9 cellular contexts compared by ENCODE assay signal in genomic region chr1:108590947-108591346, GRCh38. TPM values are rescaled to one million over a fixed set of nuclear protein-coding genes. Genes with fewer than 3 reads are reported as not detected.
DNase-seq lines count a peak whose midpoint lies in the region; ATAC-seq and TF ChIP-seq lines count a peak whose summit lies in the region.
"Had no signal": no experiment of that assay in that cellular context is flagged by ENCODE, and none has a peak within 500 bp of the region (broad histone marks: within the 10 kb centered on the region; RNA-seq: fewer than 3 reads in every experiment).

No MANE protein-coding gene starts in this region.

- H3K27me3 Mint-ChIP-seq in activated CD8-positive, alpha-beta T cell treated with anti-CD3 and anti-CD28 coated beads for 36 hours: no peaks in the 10 kb centered on the region
- H3K27me3 Mint-ChIP-seq in stimulated activated naive CD8-positive, alpha-beta T cell treated with anti-CD3 and anti-CD28 coated beads, Interleukin-15, amount 100 ng/mL, for 72 hours: no peaks in the 10 kb centered on the region
- H3K27me3 Mint-ChIP-seq: dendritic cell treated with granulocyte-macrophage colony-stimulating factor and Interleukin-4, amounts not matched to agents 40 ng/mL and 50 ng/mL, for 4 days had no signal

- peak; percentile 84 for ATAC-seq in activated CD8-positive, alpha-beta T cell treated with anti-CD3 and anti-CD28 coated beads for 36 hours
- peak; percentile 68 to 80 for ATAC-seq in left cardiac atrium
- ATAC-seq in stimulated activated naive CD8-positive, alpha-beta T cell treated with anti-CD3 and anti-CD28 coated beads, Interleukin-15, amount 100 ng/mL, for 72 hours: peak; percentile 90

- DNase-seq in NCI-H82 (lab: John Stamatoyannopoulos, UW) (peak; percentile 10), NCI-H82 treated with DMSO at 0.1 percent for 48 hours (lab: John Stamatoyannopoulos, UW; ENCODE audit: unreplicated experiment) (no peak), left cardiac atrium (no peak), SW 1271 (lab: John Stamatoyannopoulos, UW) (no peak), midbrain (lab: John Stamatoyannopoulos, UW) (no peak), C1 segment of cervical spinal cord (lab: John Stamatoyannopoulos, UW) (no peak)
- no peak for DNase-seq in activated CD8-positive, alpha-beta T cell treated with anti-CD3 and anti-CD28 coated beads for 36 hours
- peak in 1 of 2 donors; percentile 10 for DNase-seq in stimulated activated naive CD8-positive, alpha-beta T cell treated with anti-CD3 and anti-CD28 coated beads, Interleukin-15, amount 100 ng/mL, for 72 hours

- H3K4me3 Mint-ChIP-seq in activated CD8-positive, alpha-beta T cell treated with anti-CD3 and anti-CD28 coated beads for 36 hours: no peak overlapping the region
- H3K4me3 Mint-ChIP-seq in stimulated activated naive CD8-positive, alpha-beta T cell treated with anti-CD3 and anti-CD28 coated beads, Interleukin-15, amount 100 ng/mL, for 72 hours: peak overlapping the region; percentile 22 to 58
- H3K4me3 Mint-ChIP-seq: dendritic cell treated with granulocyte-macrophage colony-stimulating factor and Interleukin-4, amounts not matched to agents 40 ng/mL and 50 ng/mL, for 4 days had no signal

- intact Hi-C loops in activated CD8-positive, alpha-beta T cell treated with anti-CD3 and anti-CD28 coated beads for 36 hours (cut with micrococcal nuclease): no loop called here
- intact Hi-C loops in left cardiac atrium (cut with DNase I): no loop called here

- CTCF ChIA-PET in activated CD8-positive, alpha-beta T cell treated with anti-CD3 and anti-CD28 coated beads for 36 hours (lab: Charles Lee): interaction anchor here (0.7 to 1.6 kb wide), 3 partner anchors 21 to 78 kb away, joined by 3 to 6 read pairs (median 3); no protein-coding TSS in a partner anchor

- H3K27ac Mint-ChIP-seq in activated CD8-positive, alpha-beta T cell treated with anti-CD3 and anti-CD28 coated beads for 36 hours: no peak overlapping the region
- H3K27ac Mint-ChIP-seq in stimulated activated naive CD8-positive, alpha-beta T cell treated with anti-CD3 and anti-CD28 coated beads, Interleukin-15, amount 100 ng/mL, for 72 hours: peak overlapping the region in 1 of 2 donors; percentile 97

- peaks cover 61% of the 10 kb centered on the region for H3K4me1 Mint-ChIP-seq in activated CD8-positive, alpha-beta T cell treated with anti-CD3 and anti-CD28 coated beads for 36 hours (ENCODE audit: low read depth)
- H3K4me1 Mint-ChIP-seq in stimulated activated naive CD8-positive, alpha-beta T cell treated with anti-CD3 and anti-CD28 coated beads, Interleukin-15, amount 100 ng/mL, for 72 hours: peaks cover 55% of the 10 kb centered on the region

- peaks cover 3% of the 10 kb centered on the region for H3K36me3 Mint-ChIP-seq in activated CD8-positive, alpha-beta T cell treated with anti-CD3 and anti-CD28 coated beads for 36 hours (ENCODE audit: low read depth)

- POLR2A ChIA-PET in activated CD8-positive, alpha-beta T cell treated with anti-CD3 and anti-CD28 coated beads for 36 hours (lab: Charles Lee): interaction anchor here (1.3 kb wide), 1 partner anchor 70 kb away, joined by 3 read pairs; the partner anchor contains the start of gene HENMT1

- no peak for TF ChIP-seq CTCF in activated CD8-positive, alpha-beta T cell treated with anti-CD3 and anti-CD28 coated beads for 36 hours (IDR thresholded peaks at IDR 0.05)

- H3K9me3 Mint-ChIP-seq in activated CD8-positive, alpha-beta T cell treated with anti-CD3 and anti-CD28 coated beads for 36 hours: peaks cover 6% of the 10 kb centered on the region
- no peaks in the 10 kb centered on the region for H3K9me3 Mint-ChIP-seq in stimulated activated naive CD8-positive, alpha-beta T cell treated with anti-CD3 and anti-CD28 coated beads, Interleukin-15, amount 100 ng/mL, for 72 hours
- H3K9me3 Mint-ChIP-seq: dendritic cell treated with granulocyte-macrophage colony-stimulating factor and Interleukin-4, amounts not matched to agents 40 ng/mL and 50 ng/mL, for 4 days had no signal

RNA-seq across cellular contexts. Expression of gene EEIG2, which starts 31.0 kb away (rescaled TPM):
- 10 to 100 TPM; 10.4 to 12.6 TPM for total RNA-seq in activated CD8-positive, alpha-beta T cell treated with anti-CD3 and anti-CD28 coated beads for 36 hours
- total RNA-seq in left cardiac atrium: 1 to 10 TPM; 8.5 to 9.9 TPM
